9 cellular contexts compared by ENCODE assay signal in genomic region chr1:12615166-12615915, GRCh38. TPM values are rescaled to one million over a fixed set of nuclear protein-coding genes. Genes with fewer than 3 reads are reported as not detected.
A peak's percentile ranks its signal among the peaks of the same experiment; 100 is the strongest.
DNase-seq lines count a peak whose midpoint lies in the region; ATAC-seq and TF ChIP-seq lines count a peak whose summit lies in the region.
"Had no signal": no experiment of that assay in that cellular context is flagged by ENCODE, and none has a peak within 500 bp of the region (broad histone marks: within the 10 kb centered on the region; RNA-seq: fewer than 3 reads in every experiment).

No MANE protein-coding gene starts in this region.

- peak overlapping the region; percentile 96 for H3K27ac ChIP-seq in psoas muscle
- H3K27ac ChIP-seq: neutrophil had no signal

- peaks cover 0 to 25% of the 10 kb centered on the region in 2 donors for H3K36me3 ChIP-seq in psoas muscle (ENCODE audit: insufficient read depth in 1 of 2, low read depth in 1 of 2)
- H3K36me3 ChIP-seq: neutrophil had no signal

- peak overlapping the region; percentile 65 for H3K4me3 ChIP-seq in fibroblast of mammary gland (ENCODE audit: control insufficient read depth, low read depth, low read length)
- H3K4me3 ChIP-seq in psoas muscle = peak overlapping the region; percentile 85

- no peaks in the 10 kb centered on the region for H3K27me3 ChIP-seq in psoas muscle (ENCODE audit: insufficient read depth in 3 of 3, low read length in 2 of 3)

- intact Hi-C loops in psoas muscle (cut with DNase I) = loop anchor here (5.0 kb wide), 2 partner anchors 73 to 208 kb away; no protein-coding TSS in a partner anchor

- no peaks in the 10 kb centered on the region for H3K9me3 ChIP-seq in psoas muscle
- H3K9me3 ChIP-seq: neutrophil had no signal

- peak; percentile 9 for DNase-seq in GM10266 (ENCODE audit: extremely low spot score)
- peak; percentile 24 for DNase-seq in SKM-1 (lab: John Stamatoyannopoulos, UW; ENCODE audit: unreplicated experiment)
- DNase-seq in fibroblast of mammary gland (ENCODE audit: low read depth) = no peak
- DNase-seq in psoas muscle = no peak
- no peak for DNase-seq in NCI-H2196 treated with DMSO at 0.1 percent for 48 hours (lab: John Stamatoyannopoulos, UW; ENCODE audit: unreplicated experiment)
- no peak for DNase-seq in foreskin melanocyte
- DNase-seq in NK-92 (lab: John Stamatoyannopoulos, UW; ENCODE audit: unreplicated experiment) = no peak

- WGBS in psoas muscle, 3 donors = 11 to 25% (median 15%) methylated on average over 13 of the region's 13 CpGs

- TF ChIP-seq CTCF in GM10266 (IDR thresholded peaks at IDR 0.05; ENCODE audit: control insufficient read depth, insufficient read depth, low read depth, missing control alignments) = no peak
- TF ChIP-seq CTCF in fibroblast of mammary gland (conservative IDR thresholded peaks at IDR 0.05; ENCODE audit: control insufficient read depth, insufficient read depth, low read depth, low read length) = no peak
- TF ChIP-seq CTCF in psoas muscle (IDR thresholded peaks at IDR 0.05) = no peak

- ATAC-seq in psoas muscle = no peak
- ATAC-seq in GM21528 (IDR thresholded peaks at IDR 0.05; ENCODE audit: low FRiP score, unreplicated experiment) = no peak

- H3K4me1 ChIP-seq in psoas muscle = peaks cover 22% of the 10 kb centered on the region

RNA-seq across cellular contexts. Expression of gene DHRS3, which starts 2.7 kb away (rescaled TPM):
- total RNA-seq in psoas muscle = 10 to 100 TPM; 21.7 to 78.7 (median 54.9) TPM
- 10 to 100 TPM; 27.2 to 65.1 (median 28.3) TPM for polyA plus RNA-seq in psoas muscle

RNA-seq across cellular contexts. Expression of gene AADACL4, which starts 28.5 kb away (rescaled TPM):
- total RNA-seq in psoas muscle = not detected
- not detected for polyA plus RNA-seq in psoas muscle

Comparison
In these comparisons a context has a peak if more than half of its experiments do, and no peak if none do; other contexts are left out.
1. DNase-seq: peak in GM10266 (single experiment) and SKM-1 (single experiment); none in fibroblast of mammary gland (single experiment), psoas muscle (0 of 2), NCI-H2196 treated with DMSO at 0.1 percent for 48 hours (single experiment), foreskin melanocyte (single experiment) and NK-92 (single experiment).